In the genomic region with DNA sequence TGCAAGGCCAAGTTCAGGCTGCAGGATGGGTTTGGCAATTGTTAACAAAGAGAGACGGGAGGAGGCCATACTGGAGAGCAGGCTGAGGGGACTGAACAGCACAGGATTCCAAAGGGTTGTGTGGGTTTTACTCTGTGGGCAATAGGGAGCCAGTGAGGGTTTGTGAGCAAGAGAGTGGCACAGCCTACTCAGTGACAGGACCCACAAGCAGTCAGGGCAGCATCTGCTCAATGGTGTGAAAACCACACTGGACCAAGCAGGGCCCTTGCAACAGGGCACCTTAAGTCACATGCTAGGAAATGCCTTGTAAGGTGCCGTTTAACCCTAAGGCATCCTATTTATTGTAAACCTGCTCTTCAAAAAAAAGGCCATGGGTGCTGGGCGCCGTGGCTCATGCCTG, we compare ENCODE assay signal across 18 cellular contexts. TPM values are rescaled to one million over a fixed set of nuclear protein-coding genes. Genes with fewer than 3 reads are reported as not detected.
DNase-seq lines count a peak whose midpoint lies in the region; ATAC-seq, FAIRE-seq and TF ChIP-seq lines count a peak whose summit lies in the region.
"Had no signal": no experiment of that assay in that cellular context is flagged by ENCODE, and none has a peak within 500 bp of the region (broad histone marks: within the 10 kb centered on the region; RNA-seq: fewer than 3 reads in every experiment).

No MANE protein-coding gene starts in this region.

- TF ChIP-seq POLR2A in gastroesophageal sphincter (IDR thresholded peaks at IDR 0.05) (no peak), esophagus squamous epithelium (IDR thresholded peaks at IDR 0.05) (no peak)

- peaks cover 10% of the 10 kb centered on the region for H3K27me3 ChIP-seq in gastroesophageal sphincter
- peaks cover 0 to 6% (median 0%) of the 10 kb centered on the region in 4 donors for H3K27me3 ChIP-seq in esophagus squamous epithelium
- H3K27me3 ChIP-seq: colonic mucosa, MG63, tibial artery had no signal

- intact Hi-C loops in activated CD4-positive, alpha-beta T cell treated with anti-CD3 and anti-CD28 coated beads, Interleukin-2, amount 10 ng/mL, durations not matched to agents 24 days and 14 days (cut with micrococcal nuclease), result loop anchor here (5.0 kb wide), 1 partner anchor 37 kb away; no protein-coding TSS in a partner anchor
- intact Hi-C loops in esophagus squamous epithelium (cut with DNase I), result no loop called here

- H3K27ac Mint-ChIP-seq in activated CD4-positive, alpha-beta T cell treated with anti-CD3 and anti-CD28 coated beads, Interleukin-2, amount 10 ng/mL, durations not matched to agents 24 days and 14 days, result peak overlapping the region; percentile 57
- peak overlapping the region; percentile 53 for H3K27ac Mint-ChIP-seq in activated naive CD8-positive, alpha-beta T cell treated with anti-CD3 and anti-CD28 coated beads, Interleukin-2, amount 50 U/mL, for 24 hours
- H3K27ac Mint-ChIP-seq in osteocyte (ENCODE audit: unreplicated experiment), result peak overlapping the region; percentile 61

- H3K4me3 ChIP-seq in gastroesophageal sphincter (no peak overlapping the region), esophagus squamous epithelium (no peak overlapping the region)
- H3K4me3 ChIP-seq: colonic mucosa, MG63, tibial artery had no signal

- no peaks in the 10 kb centered on the region for H3K27me3 Mint-ChIP-seq in activated CD4-positive, alpha-beta T cell treated with anti-CD3 and anti-CD28 coated beads, Interleukin-2, amount 10 ng/mL, durations not matched to agents 24 days and 14 days
- H3K27me3 Mint-ChIP-seq in activated naive CD8-positive, alpha-beta T cell treated with anti-CD3 and anti-CD28 coated beads, Interleukin-2, amount 50 U/mL, for 24 hours, result no peaks in the 10 kb centered on the region
- H3K27me3 Mint-ChIP-seq in osteocyte (ENCODE audit: unreplicated experiment), result no peaks in the 10 kb centered on the region

- H3K4me1 ChIP-seq in gastroesophageal sphincter (peaks cover 0 to 76% (median 45%) of the 10 kb centered on the region in 3 donors), esophagus squamous epithelium (peaks cover 15 to 76% (median 58%) of the 10 kb centered on the region in 3 donors)

- H3K36me3 ChIP-seq in gastroesophageal sphincter (no peaks in the 10 kb centered on the region), esophagus squamous epithelium (no peaks in the 10 kb centered on the region)
- H3K36me3 ChIP-seq: colonic mucosa, MG63, tibial artery had no signal

- H3K27ac ChIP-seq in gastroesophageal sphincter (no peak overlapping the region), esophagus squamous epithelium (no peak overlapping the region)

- TF ChIP-seq EP300 in gastroesophageal sphincter (IDR thresholded peaks at IDR 0.05), result no peak

- ATAC-seq in activated naive CD8-positive, alpha-beta T cell treated with anti-CD3 and anti-CD28 coated beads, Interleukin-2, amount 50 U/mL, for 24 hours, result no peak
- ATAC-seq in gastroesophageal sphincter (no peak), GM19023 (IDR thresholded peaks at IDR 0.05; ENCODE audit: unreplicated experiment) (no peak)
- ATAC-seq: sciatic nerve had no signal

- H3K9me3 ChIP-seq in gastroesophageal sphincter (no peaks in the 10 kb centered on the region), esophagus squamous epithelium (no peaks in the 10 kb centered on the region)
- H3K9me3 ChIP-seq: colonic mucosa, MG63, tibial artery had no signal

- peak; percentile 60 for FAIRE-seq in GM19239 (lab: Jason Lieb, UNC)
- FAIRE-seq: A204.1 had no signal

- WGBS in gastroesophageal sphincter (ENCODE audit: low coverage in 1 of 2), 2 donors, result 77 to 86% methylated on average over 1 to 2 of the region's 4 CpGs
- WGBS in esophagus squamous epithelium, 2 donors, result 81 to 98% methylated on average over 3 to 4 of the region's 4 CpGs

- no peak overlapping the region for H3K4me3 Mint-ChIP-seq in activated CD4-positive, alpha-beta T cell treated with anti-CD3 and anti-CD28 coated beads, Interleukin-2, amount 10 ng/mL, durations not matched to agents 24 days and 14 days
- H3K4me3 Mint-ChIP-seq in activated naive CD8-positive, alpha-beta T cell treated with anti-CD3 and anti-CD28 coated beads, Interleukin-2, amount 50 U/mL, for 24 hours, result no peak overlapping the region
- H3K4me3 Mint-ChIP-seq in osteocyte (ENCODE audit: unreplicated experiment), result no peak overlapping the region

- TF ChIP-seq CTCF in osteocyte (IDR thresholded peaks at IDR 0.05), result no peak
- no peak for TF ChIP-seq CTCF in gastroesophageal sphincter (IDR thresholded peaks at IDR 0.05)
- no peak for TF ChIP-seq CTCF in esophagus squamous epithelium (IDR thresholded peaks at IDR 0.05)

- H3K36me3 Mint-ChIP-seq in activated CD4-positive, alpha-beta T cell treated with anti-CD3 and anti-CD28 coated beads, Interleukin-2, amount 10 ng/mL, durations not matched to agents 24 days and 14 days (ENCODE audit: low read depth), result peaks cover 29% of the 10 kb centered on the region
- H3K36me3 Mint-ChIP-seq in activated naive CD8-positive, alpha-beta T cell treated with anti-CD3 and anti-CD28 coated beads, Interleukin-2, amount 50 U/mL, for 24 hours (ENCODE audit: low read depth), result peaks cover 19% of the 10 kb centered on the region
- peaks cover 23% of the 10 kb centered on the region for H3K36me3 Mint-ChIP-seq in osteocyte (ENCODE audit: unreplicated experiment)

- peaks cover 5% of the 10 kb centered on the region for H3K9me3 Mint-ChIP-seq in activated CD4-positive, alpha-beta T cell treated with anti-CD3 and anti-CD28 coated beads, Interleukin-2, amount 10 ng/mL, durations not matched to agents 24 days and 14 days
- peaks cover 6% of the 10 kb centered on the region for H3K9me3 Mint-ChIP-seq in activated naive CD8-positive, alpha-beta T cell treated with anti-CD3 and anti-CD28 coated beads, Interleukin-2, amount 50 U/mL, for 24 hours
- peaks cover 6% of the 10 kb centered on the region for H3K9me3 Mint-ChIP-seq in osteocyte (ENCODE audit: unreplicated experiment)

- DNase-seq in activated CD4-positive, alpha-beta T cell treated with anti-CD3 and anti-CD28 coated beads, Interleukin-2, amount 10 ng/mL, durations not matched to agents 24 days and 14 days, result no peak
- no peak for DNase-seq in activated CD4-positive, alpha-beta T cell treated with anti-CD3 and anti-CD28 coated beads, Interleukin-2, amount 50 U/mL, for 4 hours
- DNase-seq in GM19239 (ENCODE audit: insufficient read length, low spot score) (no peak), osteocyte (ENCODE audit: extremely low spot score, unreplicated experiment) (no peak), esophagus squamous epithelium (lab: John Stamatoyannopoulos, UW) (no peak)
- no peak for DNase-seq in activated naive CD8-positive, alpha-beta T cell treated with anti-CD3 and anti-CD28 coated beads, Interleukin-2, amount 50 U/mL, for 24 hours
- DNase-seq: colonic mucosa, COR-L47, mesendoderm, MG63, NCI-H1930, NCI-H524 treated with DMSO at 0.1 percent for 48 hours, occipital lobe had no signal

- peaks cover 54% of the 10 kb centered on the region for H3K4me1 Mint-ChIP-seq in activated CD4-positive, alpha-beta T cell treated with anti-CD3 and anti-CD28 coated beads, Interleukin-2, amount 10 ng/mL, durations not matched to agents 24 days and 14 days
- H3K4me1 Mint-ChIP-seq in activated naive CD8-positive, alpha-beta T cell treated with anti-CD3 and anti-CD28 coated beads, Interleukin-2, amount 50 U/mL, for 24 hours, result peaks cover 53% of the 10 kb centered on the region
- peaks cover 82% of the 10 kb centered on the region for H3K4me1 Mint-ChIP-seq in osteocyte (ENCODE audit: unreplicated experiment)

RNA-seq across cellular contexts. Expression of gene SYNE3, which starts 22.0 kb away (rescaled TPM):
- total RNA-seq in activated CD4-positive, alpha-beta T cell treated with anti-CD3 and anti-CD28 coated beads, Interleukin-2, amount 10 ng/mL, durations not matched to agents 24 days and 14 days, result 45.2 and 46.3 TPM in 2 replicates
- total RNA-seq in osteocyte (105 and 114 TPM in 2 replicates), gastroesophageal sphincter (10 to 100 TPM; 16.5 to 28.0 (median 20.3) TPM), esophagus squamous epithelium (10 to 100 TPM in 1 of 4 donors, 1 to 10 TPM in 3; 1.5 to 11.6 (median 5.5) TPM)

RNA-seq across cellular contexts. Expression of gene GLRX5, which starts 40.4 kb away (rescaled TPM):
- total RNA-seq in activated CD4-positive, alpha-beta T cell treated with anti-CD3 and anti-CD28 coated beads, Interleukin-2, amount 10 ng/mL, durations not matched to agents 24 days and 14 days, result 43.7 and 45.6 TPM in 2 replicates
- total RNA-seq in osteocyte (53.1 and 55.1 TPM in 2 replicates), gastroesophageal sphincter (10 to 100 TPM; 30.5 to 50.5 (median 33.3) TPM), esophagus squamous epithelium (10 to 100 TPM; 14.4 to 40.1 (median 32.6) TPM)
